17 cellular contexts compared by ENCODE assay signal in the genomic region with DNA sequence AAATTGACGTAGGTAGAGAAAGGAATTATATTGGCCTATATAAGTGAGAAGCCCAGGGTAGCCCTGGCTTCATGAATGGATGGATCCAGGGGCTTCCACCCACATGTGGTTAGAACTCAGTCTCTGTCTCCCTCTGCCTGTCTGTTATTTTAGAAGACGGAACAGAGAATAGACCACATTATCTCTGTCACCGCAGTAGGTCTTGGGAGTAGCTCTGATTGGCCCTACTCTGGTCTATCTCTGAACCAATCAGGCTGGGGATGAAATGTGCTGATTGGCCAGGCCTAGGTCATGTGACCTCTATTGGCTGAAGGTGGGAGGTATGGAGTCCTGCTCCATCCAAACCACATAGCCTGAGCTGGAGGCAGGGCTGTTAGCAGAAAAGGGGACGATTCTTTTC.
DNase-seq lines count a peak whose midpoint lies in the region; ATAC-seq, FAIRE-seq and TF ChIP-seq lines count a peak whose summit lies in the region.
"Had no signal": no experiment of that assay in that cellular context is flagged by ENCODE, and none has a peak within 500 bp of the region (broad histone marks: within the 10 kb centered on the region; RNA-seq: fewer than 3 reads in every experiment).

No MANE protein-coding gene starts in this region.

- no peaks in the 10 kb centered on the region for H3K79me2 ChIP-seq in K562 (ENCODE audit: control insufficient read depth, insufficient read depth, low read length)

- intact Hi-C loops in K562 (cut with micrococcal nuclease): loop anchor here (5.0 kb wide), 1 partner anchor 75 kb away; no protein-coding TSS in a partner anchor

- POLR2A ChIA-PET in K562 (lab: Yijun Ruan, JAX): no interaction called here

- no peak overlapping the region for H2AFZ ChIP-seq in K562 (ENCODE audit: low read depth, low read length)
- H2AFZ ChIP-seq: GM23248 had no signal

- no peak overlapping the region for H3K9ac ChIP-seq in K562 (ENCODE audit: insufficient read depth in 1 of 2, low read depth in 2 of 2, low read length in 2 of 2)
- H3K9ac ChIP-seq: BLaER1 treated with 17β-estradiol and CSF1 and Interleukin-3, amounts not matched to agents 10 nM and 100 nM; GM23248 had no signal

- 23% methylated on average over 4 of the region's 4 CpGs for WGBS in K562 (ENCODE audit: insufficient coverage, low coverage, missing lambda C conversion rate)

- H3K4me2 ChIP-seq in K562 (ENCODE audit: insufficient read depth, low read length): no peak overlapping the region
- H3K4me2 ChIP-seq: BLaER1 treated with 17β-estradiol and CSF1 and Interleukin-3, amounts not matched to agents 10 nM and 100 nM had no signal

- no peaks in the 10 kb centered on the region for H3K4me1 ChIP-seq in K562 (replicated peaks in 1 of 2; ENCODE audit: control insufficient read depth in 2 of 2, insufficient read depth in 2 of 2, low read length in 2 of 2)

- ATAC-seq in K562: peak; percentile 96

- BruUV-seq in K562 (replicated peaks; lab: Mats Ljungman, UMichigan): no TSS peak

- H3K27ac ChIP-seq in K562 (ENCODE audit: extremely low read depth, low read depth, low read length): no peak overlapping the region
- H3K27ac ChIP-seq: BLaER1 treated with 17β-estradiol and CSF1 and Interleukin-3, amounts not matched to agents 10 nM and 100 nM; GM23248 had no signal

- peak; percentile 16 to 35 (median 24); a peak in 2 of 6 replicates for TF ChIP-seq CTCF in K562 (IDR thresholded peaks at IDR 0.05 in 2 of 3, conservative IDR thresholded peaks at IDR 0.05 in 1 of 3; ENCODE audit: insufficient read depth in 2 of 3, low read depth in 1 of 3, low read length in 3 of 3)

- no peak for TF ChIP-seq EP300 in K562 (IDR thresholded peaks at IDR 0.05; ENCODE audit: low read length)

- in situ Hi-C loops in KBM-7 (cut with MboI; ENCODE audit: low pct_unique_long_range_greater_than_20kb, low sequenced_read_pairs) (no loop called here), K562 (cut with MboI) (no loop called here)

- no peaks in the 10 kb centered on the region for H3K36me3 ChIP-seq in K562 (ENCODE audit: control insufficient read depth, insufficient read depth, low read length)
- no peaks in the 10 kb centered on the region for H3K36me3 ChIP-seq in MG63
- H3K36me3 ChIP-seq: BLaER1 treated with 17β-estradiol and CSF1 and Interleukin-3, amounts not matched to agents 10 nM and 100 nM had no signal

- H3K4me3 ChIP-seq in K562: no peak overlapping the region
- no peak overlapping the region for H3K4me3 ChIP-seq in MG63
- H3K4me3 ChIP-seq: BLaER1 treated with 17β-estradiol and CSF1 and Interleukin-3, amounts not matched to agents 10 nM and 100 nM; GM23248 had no signal

- TF ChIP-seq POLR2A in K562 (conservative IDR thresholded peaks at IDR 0.05): no peak

- H3K9me1 ChIP-seq in K562 (ENCODE audit: control insufficient read depth, insufficient read depth, low read length): no peaks in the 10 kb centered on the region

- H3K9me3 ChIP-seq in K562 (replicated peaks; ENCODE audit: control insufficient read depth, insufficient read depth, low read depth, low read length) (no peaks in the 10 kb centered on the region), MG63 (peaks cover 3% of the 10 kb centered on the region; the same call in 1 of the 2 replicates)

- DNase-seq in NCI-H1694 treated with DMSO at 0.1 percent for 48 hours (lab: John Stamatoyannopoulos, UW): peak; percentile 1
- no peak for DNase-seq in NCI-H1694 (lab: John Stamatoyannopoulos, UW)
- peak; percentile 9 for DNase-seq in KBM-7
- DNase-seq in K562 (ENCODE audit: extremely low read depth in 1 of 4, low spot score in 3 of 4): peak; percentile 42 to 64 (median 62)
- peak; percentile 29 for DNase-seq in pons (ENCODE audit: low spot score)
- DNase-seq in MG63: no peak
- DNase-seq in NCI-H187 treated with DMSO at 0.1 percent for 48 hours (lab: John Stamatoyannopoulos, UW): no peak
- no peak for DNase-seq in activated gamma-delta T cell (lab: John Stamatoyannopoulos, UW)
- DNase-seq: 8988T, GM23248, NCI-H1417, NCI-H2081 treated with DMSO at 0.1 percent for 48 hours, NCI-H446, SIG-M5 had no signal

- H3K27me3 ChIP-seq in K562 (ENCODE audit: control insufficient read depth in 2 of 2, insufficient read depth in 2 of 2, low read length in 2 of 2): no peaks in the 10 kb centered on the region
- H3K27me3 ChIP-seq in MG63: no peaks in the 10 kb centered on the region
- H3K27me3 ChIP-seq: BLaER1 treated with 17β-estradiol and CSF1 and Interleukin-3, amounts not matched to agents 10 nM and 100 nM had no signal

- peak; percentile 75 for FAIRE-seq in K562 (lab: Jason Lieb, UNC)
- FAIRE-seq: G401.6, GM19239 had no signal

- no peaks in the 10 kb centered on the region for H4K20me1 ChIP-seq in K562 (replicated peaks; ENCODE audit: control insufficient read depth, insufficient read depth, low read length)
- H4K20me1 ChIP-seq: BLaER1 treated with 17β-estradiol and CSF1 and Interleukin-3, amounts not matched to agents 10 nM and 100 nM had no signal

- peak; percentile 9 to 61; a peak in 2 of 4 replicates for TF ChIP-seq RAD21 in K562 (CRISPR knock-in tag; conservative IDR thresholded peaks at IDR 0.05 in 1 of 2, IDR thresholded peaks at IDR 0.05 in 1 of 2)

- CTCF ChIA-PET in K562 (lab: Yijun Ruan, JAX; ENCODE audit: low intra/inter-chr PET ratio): no interaction called here

TF ChIP-seq in K562, 482 proteins besides CTCF, POLR2A, EP300 and RAD21 (continues in another document):
- TF ChIP-seq, protein P1, sequence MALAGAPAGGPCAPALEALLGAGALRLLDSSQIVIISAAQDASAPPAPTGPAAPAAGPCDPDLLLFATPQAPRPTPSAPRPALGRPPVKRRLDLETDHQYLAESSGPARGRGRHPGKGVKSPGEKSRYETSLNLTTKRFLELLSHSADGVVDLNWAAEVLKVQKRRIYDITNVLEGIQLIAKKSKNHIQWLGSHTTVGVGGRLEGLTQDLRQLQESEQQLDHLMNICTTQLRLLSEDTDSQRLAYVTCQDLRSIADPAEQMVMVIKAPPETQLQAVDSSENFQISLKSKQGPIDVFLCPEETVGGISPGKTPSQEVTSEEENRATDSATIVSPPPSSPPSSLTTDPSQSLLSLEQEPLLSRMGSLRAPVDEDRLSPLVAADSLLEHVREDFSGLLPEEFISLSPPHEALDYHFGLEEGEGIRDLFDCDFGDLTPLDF (CRISPR knock-in tag; IDR thresholded peaks at IDR 0.05): no peak
- TF ChIP-seq ZNF785 (CRISPR knock-in tag; IDR thresholded peaks at IDR 0.05) (no peak), ZNF668 (CRISPR knock-in tag; IDR thresholded peaks at IDR 0.05) (no peak), ELF1 (tag; IDR thresholded peaks at IDR 0.05) (no peak), HNRNPUL1 (IDR thresholded peaks at IDR 0.05; ENCODE audit: low read length) (no peak), ZNF586 (CRISPR knock-in tag; conservative IDR thresholded peaks at IDR 0.05) (no peak), ZNF57 (CRISPR knock-in tag; IDR thresholded peaks at IDR 0.05) (no peak), MXI1 (IDR thresholded peaks at IDR 0.05; ENCODE audit: low read depth, low read length) (no peak), TOE1 (IDR thresholded peaks at IDR 0.05; ENCODE audit: borderline replicate concordance) (peak; percentile 91), TOE1 (CRISPR knock-in tag; IDR thresholded peaks at IDR 0.05; ENCODE audit: borderline replicate concordance, low read depth) (no peak), EWSR1 (IDR thresholded peaks at IDR 0.05; ENCODE audit: borderline replicate concordance, low read depth, partially characterized antibody) (no peak), CHCHD3 (CRISPR knock-in tag; IDR thresholded peaks at IDR 0.05) (no peak), FOXA3 (CRISPR knock-in tag; conservative IDR thresholded peaks at IDR 0.05 in 1 of 2, IDR thresholded peaks at IDR 0.05 in 1 of 2) (no peak), U2AF2 (optimal IDR thresholded peaks at IDR 0.05; ENCODE audit: low read depth, low read length) (no peak)
- TF ChIP-seq, protein P2, sequence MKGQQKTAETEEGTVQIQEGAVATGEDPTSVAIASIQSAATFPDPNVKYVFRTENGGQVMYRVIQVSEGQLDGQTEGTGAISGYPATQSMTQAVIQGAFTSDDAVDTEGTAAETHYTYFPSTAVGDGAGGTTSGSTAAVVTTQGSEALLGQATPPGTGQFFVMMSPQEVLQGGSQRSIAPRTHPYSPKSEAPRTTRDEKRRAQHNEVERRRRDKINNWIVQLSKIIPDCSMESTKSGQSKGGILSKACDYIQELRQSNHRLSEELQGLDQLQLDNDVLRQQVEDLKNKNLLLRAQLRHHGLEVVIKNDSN (CRISPR knock-in tag; IDR thresholded peaks at IDR 0.05): peak; percentile 64
- TF ChIP-seq, protein P3, sequence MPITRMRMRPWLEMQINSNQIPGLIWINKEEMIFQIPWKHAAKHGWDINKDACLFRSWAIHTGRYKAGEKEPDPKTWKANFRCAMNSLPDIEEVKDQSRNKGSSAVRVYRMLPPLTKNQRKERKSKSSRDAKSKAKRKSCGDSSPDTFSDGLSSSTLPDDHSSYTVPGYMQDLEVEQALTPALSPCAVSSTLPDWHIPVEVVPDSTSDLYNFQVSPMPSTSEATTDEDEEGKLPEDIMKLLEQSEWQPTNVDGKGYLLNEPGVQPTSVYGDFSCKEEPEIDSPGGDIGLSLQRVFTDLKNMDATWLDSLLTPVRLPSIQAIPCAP (CRISPR knock-in tag; IDR thresholded peaks at IDR 0.05; ENCODE audit: borderline replicate concordance): no peak
- TF ChIP-seq, protein P4, sequence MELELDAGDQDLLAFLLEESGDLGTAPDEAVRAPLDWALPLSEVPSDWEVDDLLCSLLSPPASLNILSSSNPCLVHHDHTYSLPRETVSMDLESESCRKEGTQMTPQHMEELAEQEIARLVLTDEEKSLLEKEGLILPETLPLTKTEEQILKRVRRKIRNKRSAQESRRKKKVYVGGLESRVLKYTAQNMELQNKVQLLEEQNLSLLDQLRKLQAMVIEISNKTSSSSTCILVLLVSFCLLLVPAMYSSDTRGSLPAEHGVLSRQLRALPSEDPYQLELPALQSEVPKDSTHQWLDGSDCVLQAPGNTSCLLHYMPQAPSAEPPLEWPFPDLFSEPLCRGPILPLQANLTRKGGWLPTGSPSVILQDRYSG (tag; conservative IDR thresholded peaks at IDR 0.05; ENCODE audit: low read depth): no peak
- TF ChIP-seq, protein P5, sequence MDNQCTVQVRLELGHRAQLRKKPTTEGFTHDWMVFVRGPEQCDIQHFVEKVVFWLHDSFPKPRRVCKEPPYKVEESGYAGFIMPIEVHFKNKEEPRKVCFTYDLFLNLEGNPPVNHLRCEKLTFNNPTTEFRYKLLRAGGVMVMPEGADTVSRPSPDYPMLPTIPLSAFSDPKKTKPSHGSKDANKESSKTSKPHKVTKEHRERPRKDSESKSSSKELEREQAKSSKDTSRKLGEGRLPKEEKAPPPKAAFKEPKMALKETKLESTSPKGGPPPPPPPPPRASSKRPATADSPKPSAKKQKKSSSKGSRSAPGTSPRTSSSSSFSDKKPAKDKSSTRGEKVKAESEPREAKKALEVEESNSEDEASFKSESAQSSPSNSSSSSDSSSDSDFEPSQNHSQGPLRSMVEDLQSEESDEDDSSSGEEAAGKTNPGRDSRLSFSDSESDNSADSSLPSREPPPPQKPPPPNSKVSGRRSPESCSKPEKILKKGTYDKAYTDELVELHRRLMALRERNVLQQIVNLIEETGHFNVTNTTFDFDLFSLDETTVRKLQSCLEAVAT (IDR thresholded peaks at IDR 0.05): no peak

Comparison
In these comparisons a context has a peak if more than half of its experiments do, and no peak if none do; other contexts are left out.
1. DNase-seq: peak in NCI-H1694 treated with DMSO at 0.1 percent for 48 hours (single experiment), KBM-7 (single experiment), K562 (4 of 4) and pons (single experiment); none in NCI-H1694 (single experiment), MG63 (single experiment), NCI-H187 treated with DMSO at 0.1 percent for 48 hours (single experiment) and activated gamma-delta T cell (single experiment).